ENCODE assay signal across 8 cellular contexts in the genomic region with DNA sequence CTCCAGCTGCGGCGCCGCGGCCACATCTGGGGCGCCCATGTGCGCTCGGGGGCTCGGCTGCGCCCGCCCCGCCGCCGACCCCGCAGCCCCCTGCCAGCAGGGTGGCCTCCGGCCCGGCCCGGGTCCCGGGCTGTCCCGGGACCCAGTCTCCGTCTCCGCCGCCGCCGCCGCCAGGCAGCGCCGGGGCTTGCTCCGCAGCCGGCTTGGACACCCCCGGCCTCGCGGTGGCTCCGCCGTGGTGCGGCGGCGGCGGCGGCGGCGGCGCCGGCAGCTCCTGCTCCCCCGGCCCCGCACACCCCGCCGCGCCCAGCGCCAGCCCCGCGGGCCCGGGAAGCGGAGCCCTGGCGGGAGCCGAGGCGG. TPM values are rescaled to one million over a fixed set of nuclear protein-coding genes. Genes with fewer than 3 reads are reported as not detected.
DNase-seq lines count a peak whose midpoint lies in the region; ATAC-seq and TF ChIP-seq lines count a peak whose summit lies in the region.

No MANE protein-coding gene starts in this region.

- H3K4me3 Mint-ChIP-seq in stimulated activated effector memory CD8-positive, alpha-beta T cell treated with anti-CD3 and anti-CD28 coated beads, Interleukin-12 subunit alpha, Interleukin-12 subunit beta, amount 100 ng/mL, for 72 hours: no peak overlapping the region

- no peak overlapping the region for H3K27ac ChIP-seq in dorsolateral prefrontal cortex

- peaks cover 0 to 54% (median 20%) of the 10 kb centered on the region in 45 donors for H3K27me3 ChIP-seq in dorsolateral prefrontal cortex

- peaks cover 7% of the 10 kb centered on the region for H3K4me1 Mint-ChIP-seq in stimulated activated effector memory CD8-positive, alpha-beta T cell treated with anti-CD3 and anti-CD28 coated beads, Interleukin-12 subunit alpha, Interleukin-12 subunit beta, amount 100 ng/mL, for 72 hours

- H3K27ac Mint-ChIP-seq in stimulated activated effector memory CD8-positive, alpha-beta T cell treated with anti-CD3 and anti-CD28 coated beads, Interleukin-12 subunit alpha, Interleukin-12 subunit beta, amount 100 ng/mL, for 72 hours: no peak overlapping the region

- no peaks in the 10 kb centered on the region for H3K9me3 Mint-ChIP-seq in stimulated activated effector memory CD8-positive, alpha-beta T cell treated with anti-CD3 and anti-CD28 coated beads, Interleukin-12 subunit alpha, Interleukin-12 subunit beta, amount 100 ng/mL, for 72 hours

- TF ChIP-seq POLR2A in erythroblast (IDR thresholded peaks at IDR 0.05; ENCODE audit: low read length): no peak

- H3K36me3 Mint-ChIP-seq in stimulated activated effector memory CD8-positive, alpha-beta T cell treated with anti-CD3 and anti-CD28 coated beads, Interleukin-12 subunit alpha, Interleukin-12 subunit beta, amount 100 ng/mL, for 72 hours: no peaks in the 10 kb centered on the region

- intact Hi-C loops in dorsolateral prefrontal cortex (cut with DNase I): no loop called here

- TF ChIP-seq CTCF in dorsolateral prefrontal cortex (IDR thresholded peaks at IDR 0.05 in 54 of 56, conservative IDR thresholded peaks at IDR 0.05 in 2 of 56; ENCODE audit: low read depth in 1 of 56, partially characterized antibody in 56 of 56): no peak

- peak overlapping the region in 52 of 59 donors; percentile 27 to 71 (median 56) for H3K4me3 ChIP-seq in dorsolateral prefrontal cortex

- DNase-seq in dorsolateral prefrontal cortex (no peak), erythroblast (lab: John Stamatoyannopoulos, UW) (no peak), NCI-H146 treated with DMSO at 0.1 percent for 48 hours (lab: John Stamatoyannopoulos, UW; ENCODE audit: unreplicated experiment) (no peak)
- no peak for DNase-seq in stimulated activated effector memory CD8-positive, alpha-beta T cell treated with anti-CD3 and anti-CD28 coated beads, Interleukin-12 subunit alpha, Interleukin-12 subunit beta, amount 100 ng/mL, for 72 hours (ENCODE audit: low spot score in 2 of 2)
- no peak for DNase-seq in stimulated activated CD4-positive, alpha-beta T cell treated with anti-CD3 and anti-CD28 coated beads, Interleukin-2, amount 100 ng/mL, for 48 hours
- no peak for DNase-seq in stimulated activated naive CD4-positive, alpha-beta T cell treated with Interleukin-2 at 50 U/mL for 16 hours (lab: John Stamatoyannopoulos, UW)

- ATAC-seq in GM19455 (IDR thresholded peaks at IDR 0.05; ENCODE audit: unreplicated experiment) (peak; percentile 17), HG03139 (IDR thresholded peaks at IDR 0.05; ENCODE audit: unreplicated experiment) (peak; percentile 29)
- ATAC-seq in stimulated activated effector memory CD8-positive, alpha-beta T cell treated with anti-CD3 and anti-CD28 coated beads, Interleukin-12 subunit alpha, Interleukin-12 subunit beta, amount 100 ng/mL, for 72 hours: peak; percentile 53

RNA-seq across cellular contexts. Expression of a gene that starts 0.2 kb away (rescaled TPM):
- 1 to 10 TPM in 64 of 120 experiments, under 1 TPM in 55, not detected in 1; 0.25 to 3.0 (median 1.0) TPM for total RNA-seq in dorsolateral prefrontal cortex
